In genomic region chr22:50483556-50483955, GRCh38 we compare ENCODE assay signal across 19 cellular contexts. TPM values are rescaled to one million over a fixed set of nuclear protein-coding genes. Genes with fewer than 3 reads are reported as not detected.
"Had no signal": no experiment of that assay in that cellular context is flagged by ENCODE, and none has a peak within 500 bp of the region (broad histone marks: within the 10 kb centered on the region; RNA-seq: fewer than 3 reads in every experiment).

No MANE protein-coding gene starts in this region.

- H3K36me3 Mint-ChIP-seq: natural killer cell, type B pancreatic cell had no signal

- H3K9me3 Mint-ChIP-seq: activated T-helper 2 cell treated with anti-CD3 and anti-CD28 coated beads, Interferon-gamma antibody, Interleukin-2, Interleukin-4, amounts not matched to agents 10 μg/mL and 5 μg/mL and 100 μg/mL, durations not matched to agents 14 hours and 24 hours and 36 hours; natural killer cell; type B pancreatic cell had no signal

- H3K4me3 Mint-ChIP-seq: natural killer cell, type B pancreatic cell had no signal

- H3K27ac Mint-ChIP-seq: activated T-helper 2 cell treated with anti-CD3 and anti-CD28 coated beads, Interferon-gamma antibody, Interleukin-2, Interleukin-4, amounts not matched to agents 10 μg/mL and 5 μg/mL and 100 μg/mL, durations not matched to agents 14 hours and 24 hours and 36 hours; natural killer cell; type B pancreatic cell had no signal

- H3K9ac ChIP-seq: SK-N-SH had no signal

- H3K27ac ChIP-seq: cardiac muscle cell, left ventricle myocardium inferior, right atrium auricular region, suprapubic skin had no signal

- H3K36me3 ChIP-seq: cardiac muscle cell, left ventricle myocardium inferior, right atrium auricular region, suprapubic skin had no signal

- ATAC-seq: activated CD4-positive, CD25-positive, alpha-beta regulatory T cell treated with anti-CD3 and anti-CD28 coated beads, Interleukin-2, amount 50 U/mL, for 24 hours; natural killer cell had no signal

- DNase-seq: activated CD4-positive, alpha-beta T cell treated with anti-CD3 and anti-CD28 coated beads, Interleukin-2, amount 50 U/mL, for 1 hour; activated naive CD4-positive, alpha-beta T cell treated with anti-CD3 and anti-CD28 coated beads, Interleukin-2, amount 50 U/mL, for 16 hours; islet precursor cell; left ventricle myocardium inferior; natural killer cell; nucleus accumbens; SK-N-SH; small intestine; stimulated activated CD4-positive, alpha-beta T cell treated with anti-CD3 and anti-CD28 coated beads, Interleukin-4, amount 100 ng/mL, for 24 hours; stimulated activated naive CD4-positive, alpha-beta T cell; T1000 had no signal

- H3K4me3 ChIP-seq: cardiac muscle cell, left ventricle myocardium inferior, right atrium auricular region, suprapubic skin had no signal

- H3K9me3 ChIP-seq: left ventricle myocardium inferior, right atrium auricular region, SK-N-SH, suprapubic skin had no signal

- H3K4me1 Mint-ChIP-seq: natural killer cell had no signal

RNA-seq across cellular contexts. Expression of gene ADM2, which starts 2.2 kb away (rescaled TPM):
- total RNA-seq: left ventricle myocardium inferior had no signal

RNA-seq across cellular contexts. Expression of gene MIOX, which starts 3.1 kb away (rescaled TPM):
- total RNA-seq: activated T-helper 2 cell treated with anti-CD3 and anti-CD28 coated beads, Interferon-gamma antibody, Interleukin-2, Interleukin-4, amounts not matched to agents 10 μg/mL and 5 μg/mL and 100 μg/mL, durations not matched to agents 14 hours and 24 hours and 36 hours; cardiac muscle cell; dermis microvascular lymphatic vessel endothelial cell; left ventricle myocardium inferior; posterior vena cava; right atrium auricular region; suprapubic skin had no signal
